In genomic region chr6:16783485-16783884, GRCh38 we compare ENCODE assay signal across 21 cellular contexts. TPM values are rescaled to one million over a fixed set of nuclear protein-coding genes. Genes with fewer than 3 reads are reported as not detected.
A peak's percentile ranks its signal among the peaks of the same experiment; 100 is the strongest.
DNase-seq lines count a peak whose midpoint lies in the region; ATAC-seq, FAIRE-seq and TF ChIP-seq lines count a peak whose summit lies in the region.
"Had no signal": no experiment of that assay in that cellular context is flagged by ENCODE, and none has a peak within 500 bp of the region (broad histone marks: within the 10 kb centered on the region; RNA-seq: fewer than 3 reads in every experiment).

No MANE protein-coding gene starts in this region.

- no peak overlapping the region for H4K8ac ChIP-seq in IMR-90 (ENCODE audit: low read depth in 2 of 2, low read length in 2 of 2)

- ATAC-seq in IMR-90 (ENCODE audit: low read depth) (no peak), GM19328 (IDR thresholded peaks at IDR 0.05; ENCODE audit: unreplicated experiment) (no peak), HG03460 (IDR thresholded peaks at IDR 0.05; ENCODE audit: unreplicated experiment) (no peak)

- H4K5ac ChIP-seq in IMR-90 (ENCODE audit: low read depth, low read length) = no peak overlapping the region

- H3K56ac ChIP-seq in IMR-90 (ENCODE audit: extremely low read depth, insufficient read depth, low read length) = no peak overlapping the region

- H2AK5ac ChIP-seq in IMR-90 (ENCODE audit: low read depth, low read length) = no peak overlapping the region

- no peak overlapping the region for H2BK120ac ChIP-seq in IMR-90 (ENCODE audit: low read depth, low read length)

- dilution Hi-C loops in IMR-90 (cut with HindIII; ENCODE audit: low sequenced_read_pairs, unreplicated experiment) = no loop called here

- H3K79me1 ChIP-seq in IMR-90 (ENCODE audit: low read depth in 1 of 2, low read length in 2 of 2) = no peaks in the 10 kb centered on the region

- 0 out of 2 replicates have a peak, but pooled peaks cover 4% of the 10 kb centered on the region for H3K9me1 ChIP-seq in IMR-90 (ENCODE audit: insufficient read depth, low read length)

- TF ChIP-seq RAD21 in IMR-90 (IDR thresholded peaks at IDR 0.05; ENCODE audit: low read length) = no peak

- FAIRE-seq in GM19239 (lab: Jason Lieb, UNC) = no peak
- FAIRE-seq: GM18507 had no signal

- no peak overlapping the region for H2BK15ac ChIP-seq in IMR-90 (ENCODE audit: low read depth, low read length)

- H3K4me2 ChIP-seq in IMR-90 (ENCODE audit: low read depth, low read length) = no peak overlapping the region
- H3K4me2 ChIP-seq: KMS-11 had no signal

- no peak overlapping the region for H2BK20ac ChIP-seq in IMR-90 (ENCODE audit: low read depth, low read length)

- CTCF ChIA-PET in IMR-90 (lab: Yijun Ruan, JAX) = interaction anchor here (1.0 kb wide), 1 partner anchor 13 kb away, joined by 3 read pairs; no protein-coding TSS in a partner anchor

- no peak overlapping the region for H3K14ac ChIP-seq in IMR-90 (replicated peaks; ENCODE audit: low read depth, low read length)

- no peaks in the 10 kb centered on the region for H4K20me1 ChIP-seq in IMR-90 (ENCODE audit: insufficient read depth, low read length)

- H4K91ac ChIP-seq in IMR-90 (ENCODE audit: insufficient read depth, low read depth, low read length) = no peak overlapping the region

- no CpG with 5 or more reads among the region's 5 CpGs for WGBS in IMR-90 (ENCODE audit: extremely low coverage in 2 of 2, insufficient read length in 1 of 2), 2 experiments

- H3K27ac ChIP-seq in IMR-90 (ENCODE audit: insufficient read depth, low read length) = no peak overlapping the region
- H3K27ac ChIP-seq: GM23248, KMS-11, SJSA1 had no signal

- H3K36me3 ChIP-seq in IMR-90 (ENCODE audit: control insufficient read depth, insufficient read depth, low read length) = no peaks in the 10 kb centered on the region
- H3K36me3 ChIP-seq: MG63, SJSA1 had no signal

- no peaks in the 10 kb centered on the region for H3K27me3 ChIP-seq in IMR-90 (ENCODE audit: control insufficient read depth, insufficient read depth, low read length)
- H3K27me3 ChIP-seq: MG63, SJSA1 had no signal

- in situ Hi-C loops in IMR-90 (cut with MboI; ENCODE audit: low sequenced_read_pairs) = no loop called here

- no peak overlapping the region for H3K23ac ChIP-seq in IMR-90 (ENCODE audit: low read depth, low read length)

- H3K4me1 ChIP-seq in IMR-90 (ENCODE audit: control insufficient read depth, insufficient read depth, low read length) = no peaks in the 10 kb centered on the region; the same call in 1 of the 2 replicates

- no peak for TF ChIP-seq POLR2A in IMR-90 (IDR thresholded peaks at IDR 0.05; ENCODE audit: low read depth, low read length)

- no peak overlapping the region for H2AFZ ChIP-seq in IMR-90 (replicated peaks; ENCODE audit: low read length, poor library complexity)
- H2AFZ ChIP-seq: GM23248 had no signal

- H2AK9ac ChIP-seq in IMR-90 (replicated peaks; ENCODE audit: low read depth, low read length, poor library complexity) = no peak overlapping the region

- H3K4ac ChIP-seq in IMR-90 (ENCODE audit: low read depth, low read length) = no peak overlapping the region

- BruUV-seq in IMR-90 (replicated peaks; lab: Mats Ljungman, UMichigan) = no TSS peak

- no peak overlapping the region for H3K4me3 ChIP-seq in IMR-90 (ENCODE audit: insufficient read depth, low read depth, low read length)
- H3K4me3 ChIP-seq: GM23248, MG63, SJSA1 had no signal

- H3K9me3 ChIP-seq in IMR-90 (ENCODE audit: control insufficient read depth, insufficient read depth, low read length) = 0 out of 2 replicates have a peak, but pooled peaks cover 2% of the 10 kb centered on the region
- H3K9me3 ChIP-seq: MG63 had no signal

- peak; percentile 80 for DNase-seq in DMS53 treated with DMSO at 0.1 percent for 48 hours (lab: John Stamatoyannopoulos, UW; ENCODE audit: unreplicated experiment)
- peak; percentile 15 for DNase-seq in IMR-90
- peak; percentile 92 for DNase-seq in NCI-H748 treated with DMSO at 0.1 percent for 48 hours (lab: John Stamatoyannopoulos, UW)
- peak; percentile 46 for DNase-seq in left kidney (ENCODE audit: low read depth, low spot score)
- no peak for DNase-seq in GM19239 (ENCODE audit: insufficient read length, low spot score)
- DNase-seq: ACHN; DMS79 treated with DMSO at 0.1 percent for 48 hours; GM23248; HCEC 1CT; MG63; NCI-H1092; NCI-H510A treated with DMSO at 0.1 percent for 48 hours; NK-92 treated with Interleukin-12 subunit alpha and Interleukin-12 subunit beta, amount 100 ng/mL, for 24 hours; RPMI8226; T-helper 2 cell had no signal

- H3K18ac ChIP-seq in IMR-90 (ENCODE audit: low read depth, low read length) = no peak overlapping the region

- H2BK5ac ChIP-seq in IMR-90 (ENCODE audit: low read depth, low read length, poor library complexity, severe bottlenecking) = no peak overlapping the region

- POLR2A ChIA-PET in IMR-90 (lab: Charles Lee; ENCODE audit: unreplicated experiment) = no interaction called here

- no peak for TF ChIP-seq CTCF in IMR-90 (conservative IDR thresholded peaks at IDR 0.05; ENCODE audit: low read depth, low read length)

- intact Hi-C loops in IMR-90 (cut with micrococcal nuclease) = no loop called here

- no peak overlapping the region for H3K9ac ChIP-seq in IMR-90 (ENCODE audit: low read depth, low read length)
- H3K9ac ChIP-seq: GM23248, KMS-11 had no signal

TF ChIP-seq in IMR-90, 13 proteins besides CTCF, POLR2A, EP300 and RAD21:
- TF ChIP-seq SMC3 (IDR thresholded peaks at IDR 0.05; ENCODE audit: low read depth, low read length) (no peak), MAFK (IDR thresholded peaks at IDR 0.05; ENCODE audit: low read depth, low read length) (no peak), CEBPB (IDR thresholded peaks at IDR 0.05; ENCODE audit: low read depth, low read length) (no peak), RCOR1 (IDR thresholded peaks at IDR 0.05; ENCODE audit: insufficient replicate concordance, low read length) (no peak), NFE2L2 (IDR thresholded peaks at IDR 0.05; ENCODE audit: low read depth, low read length) (no peak), MXI1 (IDR thresholded peaks at IDR 0.05; ENCODE audit: borderline replicate concordance, low read depth, low read length) (no peak), USF2 (IDR thresholded peaks at IDR 0.05; ENCODE audit: low read depth, low read length) (no peak), MAZ (IDR thresholded peaks at IDR 0.05; ENCODE audit: borderline replicate concordance, low read depth, low read length) (no peak), FOS (IDR thresholded peaks at IDR 0.05; ENCODE audit: low read depth, low read length) (no peak)

RNA-seq across cellular contexts. Expression of gene ATXN1, which starts 22.2 kb away (rescaled TPM):
- total RNA-seq in IMR-90 (2012; rRNA removed) = 11.1 and 13.9 TPM in 2 replicates
- 7.3 and 9.7 TPM in 2 replicates for polyA plus RNA-seq in IMR-90 (2012; rRNA removed)
- 3.4 and 8.9 TPM in 2 replicates for polyA plus RNA-seq in IMR-90 (2012; cell fraction: cytosol; rRNA removed)
- 20.5 and 29.3 TPM in 2 replicates for polyA plus RNA-seq in IMR-90 (2012; cell fraction: nucleus; rRNA removed; ENCODE audit: low replicate concordance)
- total RNA-seq: OCI-LY7 had no signal
